In the genomic region with DNA sequence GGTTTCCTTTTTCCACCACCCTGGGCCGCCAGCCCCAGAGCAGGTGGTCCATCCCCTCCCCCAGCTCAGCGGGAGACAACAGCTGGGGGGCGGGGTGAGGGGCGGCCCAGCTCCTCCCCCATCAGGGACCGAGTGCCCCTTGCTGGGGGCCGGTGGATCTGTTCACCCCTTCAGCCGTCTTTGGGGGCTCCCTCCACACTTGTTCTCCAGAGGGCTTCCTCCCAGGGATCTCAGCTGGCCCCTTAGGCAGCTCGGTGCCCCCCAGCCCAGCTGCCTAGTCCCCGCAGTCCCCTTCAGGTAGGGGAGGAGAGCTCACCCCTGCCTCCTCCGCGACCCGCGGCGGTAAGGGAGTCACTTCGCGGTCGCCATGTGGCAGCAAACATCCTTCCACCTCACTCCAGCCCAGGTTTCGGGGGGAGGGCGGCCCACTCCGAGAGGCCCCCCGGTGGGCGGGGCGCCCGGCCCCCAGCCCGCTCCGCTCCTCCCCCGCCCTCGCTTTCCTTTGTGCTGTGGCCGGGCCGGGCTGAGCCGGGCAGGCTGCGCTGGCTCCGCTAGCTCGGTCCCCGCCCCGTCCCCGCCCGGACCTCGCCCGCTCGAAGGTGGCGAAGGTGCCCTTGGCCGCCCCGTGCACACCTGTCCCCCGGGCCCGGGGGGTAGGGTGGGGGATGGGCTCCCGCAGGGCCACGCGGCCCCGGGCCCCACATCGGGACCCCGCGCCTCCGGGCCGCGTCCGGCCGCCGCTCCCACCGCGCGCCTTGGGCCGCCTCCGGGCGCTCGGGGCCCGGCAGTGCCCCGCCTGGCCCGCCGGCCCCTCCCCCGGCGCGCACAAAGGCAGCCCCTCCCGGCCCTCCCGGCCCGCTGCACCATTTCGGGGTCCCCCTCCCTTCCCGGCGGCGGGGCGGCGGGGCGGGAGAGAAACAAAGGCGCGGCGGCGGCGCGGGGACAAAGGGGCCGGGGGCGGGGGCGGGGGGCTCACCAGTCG, we compare ENCODE assay signal across 8 cellular contexts. TPM values are rescaled to one million over a fixed set of nuclear protein-coding genes. Genes with fewer than 3 reads are reported as not detected.
DNase-seq lines count a peak whose midpoint lies in the region; ATAC-seq and TF ChIP-seq lines count a peak whose summit lies in the region.

No MANE protein-coding gene starts in this region.

- ATAC-seq in Right ventricle myocardium inferior (no peak), GM18520 (IDR thresholded peaks at IDR 0.05; ENCODE audit: unreplicated experiment) (no peak)
- peak; percentile 66 for ATAC-seq in activated CD8-positive, alpha-beta T cell treated with anti-CD3 and anti-CD28 coated beads, Interleukin-2, amount 10 ng/mL, durations not matched to agents 7 days and 5 days

- H3K36me3 Mint-ChIP-seq in activated CD8-positive, alpha-beta T cell treated with anti-CD3 and anti-CD28 coated beads, Interleukin-2, amount 10 ng/mL, durations not matched to agents 7 days and 5 days (ENCODE audit: low read depth): peaks cover 15% of the 10 kb centered on the region
- peaks cover 22% of the 10 kb centered on the region for H3K36me3 Mint-ChIP-seq in neural crest cell (ENCODE audit: low read depth)

- TF ChIP-seq CTCF in cardiac muscle cell (IDR thresholded peaks at IDR 0.05; ENCODE audit: low read depth, low read length): no peak
- TF ChIP-seq CTCF in neural crest cell (conservative IDR thresholded peaks at IDR 0.05): no peak

- H3K27me3 ChIP-seq in cardiac muscle cell: no peaks in the 10 kb centered on the region

- peak overlapping the region; percentile 89 for H3K27ac Mint-ChIP-seq in activated CD8-positive, alpha-beta T cell treated with anti-CD3 and anti-CD28 coated beads, Interleukin-2, amount 10 ng/mL, durations not matched to agents 7 days and 5 days
- H3K27ac Mint-ChIP-seq in neural crest cell (ENCODE audit: unreplicated experiment): peak overlapping the region; percentile 93

- POLR2A ChIA-PET in activated CD8-positive, alpha-beta T cell treated with anti-CD3 and anti-CD28 coated beads, Interleukin-2, amount 10 ng/mL, durations not matched to agents 7 days and 5 days (lab: Charles Lee): interaction anchor here (0.6 to 1.8 kb wide), 9 partner anchors 10 to 82 kb away, joined by 3 to 8 read pairs (median 5); partner anchors contain the start of genes GRK6 and PDLIM7

- peak overlapping the region; percentile 80 for H3K4me3 Mint-ChIP-seq in activated CD8-positive, alpha-beta T cell treated with anti-CD3 and anti-CD28 coated beads, Interleukin-2, amount 10 ng/mL, durations not matched to agents 7 days and 5 days
- H3K4me3 Mint-ChIP-seq in neural crest cell: peak overlapping the region; percentile 91

- intact Hi-C loops in Right ventricle myocardium inferior (cut with DNase I): no loop called here

- H3K36me3 ChIP-seq in cardiac muscle cell: peaks cover 3% of the 10 kb centered on the region
- peaks cover 12% of the 10 kb centered on the region for H3K36me3 ChIP-seq in KOPT-K1 (ENCODE audit: insufficient read depth, low read length)

- H3K27ac ChIP-seq in cardiac muscle cell: peak overlapping the region; percentile 98
- peak overlapping the region; percentile 61 for H3K27ac ChIP-seq in KOPT-K1 (ENCODE audit: low read depth, low read length, poor library complexity, severe bottlenecking)
- H3K27ac ChIP-seq in epithelial cell of prostate: peak overlapping the region; percentile 68

- H3K4me1 Mint-ChIP-seq in activated CD8-positive, alpha-beta T cell treated with anti-CD3 and anti-CD28 coated beads, Interleukin-2, amount 10 ng/mL, durations not matched to agents 7 days and 5 days (ENCODE audit: low read depth): peaks cover 70% of the 10 kb centered on the region
- peaks cover 61% of the 10 kb centered on the region for H3K4me1 Mint-ChIP-seq in neural crest cell

- peaks cover 4% of the 10 kb centered on the region for H3K27me3 Mint-ChIP-seq in activated CD8-positive, alpha-beta T cell treated with anti-CD3 and anti-CD28 coated beads, Interleukin-2, amount 10 ng/mL, durations not matched to agents 7 days and 5 days (ENCODE audit: low read depth)
- peaks cover 23% of the 10 kb centered on the region for H3K27me3 Mint-ChIP-seq in neural crest cell (ENCODE audit: low read depth)

- H3K9me3 ChIP-seq in cardiac muscle cell (ENCODE audit: low read depth): no peaks in the 10 kb centered on the region
- no peaks in the 10 kb centered on the region for H3K9me3 ChIP-seq in KOPT-K1 (ENCODE audit: insufficient read depth, low read length, poor library complexity, severe bottlenecking)

- CTCF ChIA-PET in activated CD8-positive, alpha-beta T cell treated with anti-CD3 and anti-CD28 coated beads, Interleukin-2, amount 10 ng/mL, durations not matched to agents 7 days and 5 days (lab: Charles Lee): interaction anchor here (1.0 to 4.0 kb wide), 11 partner anchors 8 to 359 kb away, joined by 3 to 45 read pairs (median 8); partner anchors contain the start of gene PDLIM7

- H3K4me1 ChIP-seq in cardiac muscle cell (ENCODE audit: low read depth): peaks cover 9% of the 10 kb centered on the region

- peak overlapping the region; percentile 100 for H3K4me3 ChIP-seq in cardiac muscle cell

- no peaks in the 10 kb centered on the region for H3K9me3 Mint-ChIP-seq in activated CD8-positive, alpha-beta T cell treated with anti-CD3 and anti-CD28 coated beads, Interleukin-2, amount 10 ng/mL, durations not matched to agents 7 days and 5 days (ENCODE audit: insufficient read depth)
- no peaks in the 10 kb centered on the region for H3K9me3 Mint-ChIP-seq in neural crest cell

- peak in 1 of 2 donors; percentile 78 for DNase-seq in cardiac muscle cell (ENCODE audit: low read depth in 1 of 2, low spot score in 1 of 2)
- no peak for DNase-seq in Right ventricle myocardium inferior (ENCODE audit: missing footprints)
- peak; percentile 88 for DNase-seq in activated CD8-positive, alpha-beta T cell treated with anti-CD3 and anti-CD28 coated beads, Interleukin-2, amount 10 ng/mL, durations not matched to agents 7 days and 5 days
- no peak for DNase-seq in epithelial cell of prostate (ENCODE audit: low read depth, low spot score)
- no peak for DNase-seq in neural crest cell (ENCODE audit: low read depth, low spot score)
- DNase-seq in NCI-H510A (lab: John Stamatoyannopoulos, UW): no peak

RNA-seq across cellular contexts. Expression of gene DBN1, which starts 0.7 kb away (rescaled TPM):
- total RNA-seq in cardiac muscle cell (258 and 295 TPM in 2 replicates), Right ventricle myocardium inferior (32.2 TPM), neural crest cell (387 and 410 TPM in 2 replicates)
- polyA plus RNA-seq in cardiac muscle cell: 147 and 185 TPM in 2 replicates
- total RNA-seq in activated CD8-positive, alpha-beta T cell treated with anti-CD3 and anti-CD28 coated beads, Interleukin-2, amount 10 ng/mL, durations not matched to agents 7 days and 5 days: 100 to 1,000 TPM in 1 of 2 experiments, 10 to 100 TPM in 1; 92.9 to 104 TPM

RNA-seq across cellular contexts. Expression of gene PDLIM7, which starts 24.7 kb away (rescaled TPM):
- total RNA-seq in cardiac muscle cell (165 and 255 TPM in 2 replicates), Right ventricle myocardium inferior (43.1 TPM), neural crest cell (129 and 147 TPM in 2 replicates)
- 328 and 537 TPM in 2 replicates for polyA plus RNA-seq in cardiac muscle cell
- 10 to 100 TPM; 62.5 to 67.3 TPM for total RNA-seq in activated CD8-positive, alpha-beta T cell treated with anti-CD3 and anti-CD28 coated beads, Interleukin-2, amount 10 ng/mL, durations not matched to agents 7 days and 5 days

RNA-seq across cellular contexts. Expression of gene PRR7, which starts 26.1 kb away (rescaled TPM):
- 26.4 and 29.0 TPM in 2 replicates for total RNA-seq in cardiac muscle cell
- polyA plus RNA-seq in cardiac muscle cell: 27.1 and 29.2 TPM in 2 replicates
- total RNA-seq in Right ventricle myocardium inferior: 1.4 TPM
- total RNA-seq in activated CD8-positive, alpha-beta T cell treated with anti-CD3 and anti-CD28 coated beads, Interleukin-2, amount 10 ng/mL, durations not matched to agents 7 days and 5 days: 10 to 100 TPM in 1 of 2 experiments, 1 to 10 TPM in 1; 9.8 to 11.6 TPM
- 16.1 and 19.0 TPM in 2 replicates for total RNA-seq in neural crest cell

RNA-seq across cellular contexts. Expression of gene DOK3, which starts 36.9 kb away (rescaled TPM):
- total RNA-seq in cardiac muscle cell: 2.4 and 6.0 TPM in 2 replicates
- 0.95 and 3.7 TPM in 2 replicates for polyA plus RNA-seq in cardiac muscle cell
- 4.4 TPM for total RNA-seq in Right ventricle myocardium inferior
- total RNA-seq in activated CD8-positive, alpha-beta T cell treated with anti-CD3 and anti-CD28 coated beads, Interleukin-2, amount 10 ng/mL, durations not matched to agents 7 days and 5 days: 1 to 10 TPM; 7.3 to 7.8 TPM
- 10.5 and 11.4 TPM in 2 replicates for total RNA-seq in neural crest cell

RNA-seq across cellular contexts. Expression of gene DDX41, which starts 44.0 kb away (rescaled TPM):
- 183 and 223 TPM in 2 replicates for total RNA-seq in cardiac muscle cell
- polyA plus RNA-seq in cardiac muscle cell: 107 and 109 TPM in 2 replicates
- total RNA-seq in Right ventricle myocardium inferior: 30.1 TPM
- 100 to 1,000 TPM; 135 to 149 TPM for total RNA-seq in activated CD8-positive, alpha-beta T cell treated with anti-CD3 and anti-CD28 coated beads, Interleukin-2, amount 10 ng/mL, durations not matched to agents 7 days and 5 days
- 125 and 130 TPM in 2 replicates for total RNA-seq in neural crest cell
